ENCODE assay signal across 8 cellular contexts in genomic region chr17:74368341-74369152, GRCh38. TPM values are rescaled to one million over a fixed set of nuclear protein-coding genes. Genes with fewer than 3 reads are reported as not detected.
A peak's percentile ranks its signal among the peaks of the same experiment; 100 is the strongest.
DNase-seq lines count a peak whose midpoint lies in the region; ATAC-seq, FAIRE-seq and TF ChIP-seq lines count a peak whose summit lies in the region.

No MANE protein-coding gene starts in this region.

- DNase-seq in C1 segment of cervical spinal cord (lab: John Stamatoyannopoulos, UW) (peak in 13 of 14 donors; percentile 25 to 85 (median 52)), HCT116 (ENCODE audit: low read depth, low spot score) (peak; percentile 67), RCC 7860 (ENCODE audit: low spot score) (peak; percentile 32), fibroblast of mammary gland (ENCODE audit: low read depth) (peak; percentile 52), neuronal stem cell (ENCODE audit: low spot score) (peak; percentile 60)
- peak; percentile 51 for DNase-seq in activated T-helper 1 cell treated with anti-CD3 and anti-CD28 coated beads, Interleukin-12 subunit alpha, Interleukin-12 subunit beta, Interleukin-2, Interleukin-4 antibody, amounts not matched to agents 30 ng/mL and 10 ng/mL and 1 ng/mL, durations not matched to agents 14 hours and 24 hours and 36 hours (ENCODE audit: low spot score)
- peak; percentile 63 to 64 for DNase-seq in stimulated activated naive CD8-positive, alpha-beta T cell treated with anti-CD3 and anti-CD28 coated beads, Interleukin-15, amount 100 ng/mL, for 72 hours

- intact Hi-C loops in HCT116 (cut with micrococcal nuclease), result loop anchor here (1.0 to 2.0 kb wide), 5 partner anchors 89 to 234 kb away; no protein-coding TSS in a partner anchor
- intact Hi-C loops in activated T-helper 1 cell treated with anti-CD3 and anti-CD28 coated beads, Interleukin-12 subunit alpha, Interleukin-12 subunit beta, Interleukin-2, Interleukin-4 antibody, amounts not matched to agents 30 ng/mL and 10 ng/mL and 1 ng/mL, durations not matched to agents 14 hours and 24 hours and 36 hours (cut with micrococcal nuclease), result loop anchor here (1.0 to 5.0 kb wide), 6 partner anchors 11 to 234 kb away; no protein-coding TSS in a partner anchor

- H3K4me3 ChIP-seq in HCT116 (replicated peaks in 1 of 2; ENCODE audit: low read depth in 1 of 2, low read length in 2 of 2), result no peak overlapping the region
- H3K4me3 ChIP-seq in fibroblast of mammary gland (ENCODE audit: control insufficient read depth, low read depth, low read length), result no peak overlapping the region
- H3K4me3 ChIP-seq in neuronal stem cell (ENCODE audit: low read length in 2 of 2), result peak overlapping the region in 1 of 2 donors; percentile 1

- H3K27ac ChIP-seq in HCT116 (ENCODE audit: low read depth, low read length) (no peak overlapping the region), neuronal stem cell (replicated peaks; ENCODE audit: low read length) (no peak overlapping the region)

- peak overlapping the region; percentile 98 for H2AK5ac ChIP-seq in neuronal stem cell (ENCODE audit: low read depth, low read length)

- RAD21 ChIA-PET in HCT116 (lab: Charles Lee; ENCODE audit: low non-redundant PET in 1 of 2, low total read pairs in 2 of 2, uncharacterized antibody in 2 of 2, unreplicated experiment in 2 of 2), result interaction anchor here (0.6 to 2.1 kb wide), 14 partner anchors 11 to 368 kb away, joined by 3 to 13 read pairs (median 4); partner anchors contain the start of gene RAB37 (in 1 of the 2)

- peak overlapping the region; percentile 54 for H3K4me3 Mint-ChIP-seq in activated T-helper 1 cell treated with anti-CD3 and anti-CD28 coated beads, Interleukin-12 subunit alpha, Interleukin-12 subunit beta, Interleukin-2, Interleukin-4 antibody, amounts not matched to agents 30 ng/mL and 10 ng/mL and 1 ng/mL, durations not matched to agents 14 hours and 24 hours and 36 hours
- peak overlapping the region; percentile 38 to 68 for H3K4me3 Mint-ChIP-seq in stimulated activated naive CD8-positive, alpha-beta T cell treated with anti-CD3 and anti-CD28 coated beads, Interleukin-15, amount 100 ng/mL, for 72 hours

- peaks cover 18% of the 10 kb centered on the region for H3K4me1 Mint-ChIP-seq in activated T-helper 1 cell treated with anti-CD3 and anti-CD28 coated beads, Interleukin-12 subunit alpha, Interleukin-12 subunit beta, Interleukin-2, Interleukin-4 antibody, amounts not matched to agents 30 ng/mL and 10 ng/mL and 1 ng/mL, durations not matched to agents 14 hours and 24 hours and 36 hours (ENCODE audit: low read depth)
- H3K4me1 Mint-ChIP-seq in stimulated activated naive CD8-positive, alpha-beta T cell treated with anti-CD3 and anti-CD28 coated beads, Interleukin-15, amount 100 ng/mL, for 72 hours, result peaks cover 19% of the 10 kb centered on the region

- H3K79me1 ChIP-seq in neuronal stem cell (ENCODE audit: low read depth, low read length), result no peaks in the 10 kb centered on the region

- no peak overlapping the region for H3K9ac ChIP-seq in HCT116 (ENCODE audit: low read length)
- H3K9ac ChIP-seq in neuronal stem cell (ENCODE audit: low read depth, low read length, poor library complexity), result peak overlapping the region; percentile 47

- H3K36me3 Mint-ChIP-seq in activated T-helper 1 cell treated with anti-CD3 and anti-CD28 coated beads, Interleukin-12 subunit alpha, Interleukin-12 subunit beta, Interleukin-2, Interleukin-4 antibody, amounts not matched to agents 30 ng/mL and 10 ng/mL and 1 ng/mL, durations not matched to agents 14 hours and 24 hours and 36 hours (ENCODE audit: low read depth), result no peaks in the 10 kb centered on the region

- H3K36me3 ChIP-seq in HCT116 (ENCODE audit: control insufficient read depth in 1 of 2, insufficient read depth in 2 of 2, low read length in 2 of 2) (no peaks in the 10 kb centered on the region), neuronal stem cell (replicated peaks in 1 of 2; ENCODE audit: control insufficient read depth in 2 of 2, insufficient read depth in 2 of 2, low read length in 2 of 2) (no peaks in the 10 kb centered on the region)

- peak; percentile 96 to 100 (median 99) for TF ChIP-seq CTCF in HCT116 (IDR thresholded peaks at IDR 0.05 in 2 of 3, conservative IDR thresholded peaks at IDR 0.05 in 1 of 3; ENCODE audit: borderline replicate concordance in 1 of 3, insufficient read depth in 1 of 3, low read depth in 2 of 3, low read length in 2 of 3)
- TF ChIP-seq CTCF in fibroblast of mammary gland (conservative IDR thresholded peaks at IDR 0.05; ENCODE audit: control insufficient read depth, insufficient read depth, low read depth, low read length), result peak; percentile 90

- H3K9me2 ChIP-seq in HCT116 (ENCODE audit: insufficient read depth), result no peaks in the 10 kb centered on the region

- H3K23ac ChIP-seq in neuronal stem cell (ENCODE audit: low read depth, low read length, poor library complexity), result peak overlapping the region; percentile 57

- peak overlapping the region; percentile 39 for H2BK120ac ChIP-seq in neuronal stem cell (ENCODE audit: low read depth, low read length)

- peak overlapping the region; percentile 77 for H2BK12ac ChIP-seq in neuronal stem cell (ENCODE audit: low read length)

- CTCF ChIA-PET in HCT116 (lab: Charles Lee), result interaction anchor here (0.6 to 4.8 kb wide), 54 partner anchors 8 to 505 kb away, joined by 3 to 91 read pairs (median 5); partner anchors contain the start of gene CD300LB

- POLR2A ChIA-PET in HCT116 (lab: Charles Lee), result interaction anchor here (0.7 to 2.1 kb wide), 5 partner anchors 11 to 164 kb away, joined by 3 to 7 read pairs (median 5); no protein-coding TSS in a partner anchor

- peak overlapping the region; percentile 29 for H4K8ac ChIP-seq in neuronal stem cell (ENCODE audit: low read depth, low read length)

- H3K4me1 ChIP-seq in HCT116 (ENCODE audit: control insufficient read depth in 1 of 2, insufficient read depth in 2 of 2, low read length in 2 of 2), result peaks cover 2 to 13% of the 10 kb centered on the region in 2 experiments; a peak in 2 of 4 replicates
- H3K4me1 ChIP-seq in neuronal stem cell (ENCODE audit: control insufficient read depth in 2 of 2, insufficient read depth in 1 of 2, low read depth in 1 of 2, low read length in 2 of 2), result peaks cover 9 to 18% of the 10 kb centered on the region in 2 donors

- peak overlapping the region; percentile 90 for H3K18ac ChIP-seq in neuronal stem cell (ENCODE audit: low read length)

- H4K91ac ChIP-seq in neuronal stem cell (ENCODE audit: low read depth, low read length, poor library complexity), result peak overlapping the region; percentile 25

- no TSS peak for BruUV-seq in HCT116 (replicated peaks; lab: Mats Ljungman, UMichigan)

- H3K9me3 Mint-ChIP-seq in activated T-helper 1 cell treated with anti-CD3 and anti-CD28 coated beads, Interleukin-12 subunit alpha, Interleukin-12 subunit beta, Interleukin-2, Interleukin-4 antibody, amounts not matched to agents 30 ng/mL and 10 ng/mL and 1 ng/mL, durations not matched to agents 14 hours and 24 hours and 36 hours, result no peaks in the 10 kb centered on the region
- H3K9me3 Mint-ChIP-seq in stimulated activated naive CD8-positive, alpha-beta T cell treated with anti-CD3 and anti-CD28 coated beads, Interleukin-15, amount 100 ng/mL, for 72 hours, result no peaks in the 10 kb centered on the region

- no peak overlapping the region for H3K27ac Mint-ChIP-seq in activated T-helper 1 cell treated with anti-CD3 and anti-CD28 coated beads, Interleukin-12 subunit alpha, Interleukin-12 subunit beta, Interleukin-2, Interleukin-4 antibody, amounts not matched to agents 30 ng/mL and 10 ng/mL and 1 ng/mL, durations not matched to agents 14 hours and 24 hours and 36 hours
- H3K27ac Mint-ChIP-seq in stimulated activated naive CD8-positive, alpha-beta T cell treated with anti-CD3 and anti-CD28 coated beads, Interleukin-15, amount 100 ng/mL, for 72 hours, result no peak overlapping the region

- H2AFZ ChIP-seq in HCT116 (ENCODE audit: low read depth, low read length, poor library complexity, severe bottlenecking), result peak overlapping the region; percentile 68
- peak overlapping the region; percentile 43 for H2AFZ ChIP-seq in neuronal stem cell (ENCODE audit: low read length)

- H3K79me2 ChIP-seq in HCT116 (ENCODE audit: insufficient read depth, low read length), result no peaks in the 10 kb centered on the region

- peak overlapping the region; percentile 86 for H3K14ac ChIP-seq in neuronal stem cell (ENCODE audit: low read length)

- peaks cover 9% of the 10 kb centered on the region for H3K27me3 Mint-ChIP-seq in activated T-helper 1 cell treated with anti-CD3 and anti-CD28 coated beads, Interleukin-12 subunit alpha, Interleukin-12 subunit beta, Interleukin-2, Interleukin-4 antibody, amounts not matched to agents 30 ng/mL and 10 ng/mL and 1 ng/mL, durations not matched to agents 14 hours and 24 hours and 36 hours (ENCODE audit: insufficient read depth)
- H3K27me3 Mint-ChIP-seq in stimulated activated naive CD8-positive, alpha-beta T cell treated with anti-CD3 and anti-CD28 coated beads, Interleukin-15, amount 100 ng/mL, for 72 hours, result no peaks in the 10 kb centered on the region

- H3K4me2 ChIP-seq in HCT116 (ENCODE audit: low read length), result peak overlapping the region; percentile 21; the same call in 1 of the 2 replicates
- no peak overlapping the region for H3K4me2 ChIP-seq in neuronal stem cell (ENCODE audit: insufficient read depth, low read length, poor library complexity, severe bottlenecking)

- peak; percentile 94 for TF ChIP-seq RAD21 in HCT116 (IDR thresholded peaks at IDR 0.05; ENCODE audit: low read depth)

- peak overlapping the region; percentile 42 for H3K4ac ChIP-seq in neuronal stem cell (ENCODE audit: low read length)

- peak overlapping the region; percentile 59 for H2BK5ac ChIP-seq in neuronal stem cell (ENCODE audit: low read length)

- peak overlapping the region; percentile 87 for H2BK15ac ChIP-seq in neuronal stem cell (ENCODE audit: low read length)

- H3K27me3 ChIP-seq in HCT116 (ENCODE audit: insufficient read depth, low read length) (no peaks in the 10 kb centered on the region), neuronal stem cell (ENCODE audit: control insufficient read depth in 3 of 3, insufficient read depth in 3 of 3, low read depth in 1 of 3, low read length in 3 of 3) (peaks cover 0 to 5% (median 0%) of the 10 kb centered on the region in 3 experiments)

- no peaks in the 10 kb centered on the region for H4K20me1 ChIP-seq in HCT116 (ENCODE audit: insufficient read depth)

- WGBS in neuronal stem cell (ENCODE audit: extremely low coverage in 2 of 2, insufficient read length in 2 of 2, insufficient replicate concordance in 1 of 2), 2 donors, result no CpG with 5 or more reads among the region's 14 CpGs

- no peak for FAIRE-seq in RCC 7860 (lab: Jason Lieb, UNC)

- ATAC-seq in HCT116, result peak; percentile 95
- ATAC-seq in stimulated activated naive CD8-positive, alpha-beta T cell treated with anti-CD3 and anti-CD28 coated beads, Interleukin-15, amount 100 ng/mL, for 72 hours, result peak; percentile 73
- no peak for ATAC-seq in HG03442 (IDR thresholded peaks at IDR 0.05; ENCODE audit: unreplicated experiment)

- H3K9me3 ChIP-seq in HCT116 (ENCODE audit: control insufficient read depth in 1 of 2, insufficient read depth in 1 of 2, low read depth in 1 of 2, low read length in 2 of 2) (no peaks in the 10 kb centered on the region), neuronal stem cell (replicated peaks in 1 of 2; ENCODE audit: control insufficient read depth in 2 of 2, insufficient read depth in 1 of 2, low read depth in 1 of 2, low read length in 2 of 2) (peaks cover 0 to 4% of the 10 kb centered on the region in 2 donors)

- no peak for TF ChIP-seq POLR2A in HCT116 (IDR thresholded peaks at IDR 0.05; ENCODE audit: borderline replicate concordance, extremely low read depth, insufficient read depth, insufficient read length)

RNA-seq across cellular contexts. Expression of gene GPR142, which starts 1.2 kb away (rescaled TPM):
- not detected for total RNA-seq in HCT116 (2021; ENCODE audit: unreplicated experiment)
- polyA plus RNA-seq in HCT116 (2012), result not detected in 2 replicates
- not detected in 2 replicates for total RNA-seq in activated T-helper 1 cell treated with anti-CD3 and anti-CD28 coated beads, Interleukin-12 subunit alpha, Interleukin-12 subunit beta, Interleukin-2, Interleukin-4 antibody, amounts not matched to agents 30 ng/mL and 10 ng/mL and 1 ng/mL, durations not matched to agents 14 hours and 24 hours and 36 hours
- 0.22 TPM for polyA plus RNA-seq in neuronal stem cell (2013, experiment 1 of 2)
- polyA plus RNA-seq in neuronal stem cell (2013, experiment 2 of 2), result 0.24 TPM

RNA-seq across cellular contexts. Expression of gene BTBD17, which starts 6.9 kb away (rescaled TPM):
- not detected for total RNA-seq in HCT116 (2021; ENCODE audit: unreplicated experiment)
- polyA plus RNA-seq in HCT116 (2012), result 0.05 and 0.07 TPM in 2 replicates
- total RNA-seq in activated T-helper 1 cell treated with anti-CD3 and anti-CD28 coated beads, Interleukin-12 subunit alpha, Interleukin-12 subunit beta, Interleukin-2, Interleukin-4 antibody, amounts not matched to agents 30 ng/mL and 10 ng/mL and 1 ng/mL, durations not matched to agents 14 hours and 24 hours and 36 hours, result not detected in 2 replicates
- polyA plus RNA-seq in neuronal stem cell (2013, experiment 1 of 2), result 17.6 TPM
- 17.1 TPM for polyA plus RNA-seq in neuronal stem cell (2013, experiment 2 of 2)

RNA-seq across cellular contexts. Expression of gene KIF19, which starts 42.5 kb away (rescaled TPM):
- total RNA-seq in HCT116 (2021; ENCODE audit: unreplicated experiment), result 0.15 TPM
- 0.06 and 0.18 TPM in 2 replicates for polyA plus RNA-seq in HCT116 (2012)
- total RNA-seq in activated T-helper 1 cell treated with anti-CD3 and anti-CD28 coated beads, Interleukin-12 subunit alpha, Interleukin-12 subunit beta, Interleukin-2, Interleukin-4 antibody, amounts not matched to agents 30 ng/mL and 10 ng/mL and 1 ng/mL, durations not matched to agents 14 hours and 24 hours and 36 hours, result 0.10 and 0.13 TPM in 2 replicates
- 0.68 TPM for polyA plus RNA-seq in neuronal stem cell (2013, experiment 1 of 2)
- polyA plus RNA-seq in neuronal stem cell (2013, experiment 2 of 2), result 0.57 TPM
